In the genomic region with DNA sequence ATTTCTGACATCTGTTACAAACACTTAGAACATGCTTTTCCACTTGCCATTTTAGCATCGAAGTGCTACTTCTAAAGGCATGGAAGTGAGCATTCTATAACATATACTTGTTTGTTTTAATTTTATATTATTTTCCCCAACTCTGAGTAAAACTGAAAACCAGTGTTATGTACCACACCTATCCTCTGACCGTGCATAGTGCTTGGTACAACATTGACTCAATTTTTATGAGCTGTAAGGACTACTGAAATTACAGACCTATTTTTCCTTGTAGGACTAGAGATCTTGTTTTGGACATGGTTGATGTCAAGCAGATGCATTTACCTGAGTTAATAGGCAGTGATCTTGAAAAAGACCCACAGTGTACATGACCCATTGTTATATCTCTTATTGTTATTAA, we compare ENCODE assay signal across 17 cellular contexts. TPM values are rescaled to one million over a fixed set of nuclear protein-coding genes. Genes with fewer than 3 reads are reported as not detected.
DNase-seq lines count a peak whose midpoint lies in the region; ATAC-seq and TF ChIP-seq lines count a peak whose summit lies in the region.
"Had no signal": no experiment of that assay in that cellular context is flagged by ENCODE, and none has a peak within 500 bp of the region (broad histone marks: within the 10 kb centered on the region; RNA-seq: fewer than 3 reads in every experiment).

No MANE protein-coding gene starts in this region.

- peaks cover 20% of the 10 kb centered on the region for H3K36me3 Mint-ChIP-seq in activated CD4-positive, alpha-beta T cell treated with anti-CD3 and anti-CD28 coated beads for 36 hours (ENCODE audit: low read depth)
- H3K36me3 Mint-ChIP-seq in activated naive CD4-positive, alpha-beta T cell treated with anti-CD3 and anti-CD28 coated beads, Interleukin-2, amount 50 U/mL, for 72 hours, result peaks cover 0 to 5% of the 10 kb centered on the region in 2 donors

- H3K4me3 ChIP-seq in mucosa of descending colon, result no peak overlapping the region

- H3K4me1 ChIP-seq in mucosa of descending colon (ENCODE audit: low read depth), result no peaks in the 10 kb centered on the region

- H3K27me3 Mint-ChIP-seq in activated CD4-positive, alpha-beta T cell treated with anti-CD3 and anti-CD28 coated beads for 36 hours, result no peaks in the 10 kb centered on the region
- H3K27me3 Mint-ChIP-seq: B cell; CD4-positive, alpha-beta memory T cell had no signal

- no peak overlapping the region for H3K27ac Mint-ChIP-seq in activated CD4-positive, alpha-beta T cell treated with anti-CD3 and anti-CD28 coated beads for 36 hours
- H3K27ac Mint-ChIP-seq in activated naive CD4-positive, alpha-beta T cell treated with anti-CD3 and anti-CD28 coated beads, Interleukin-2, amount 50 U/mL, for 72 hours, result no peak overlapping the region
- H3K27ac Mint-ChIP-seq: B cell, HFFc6 had no signal

- H3K4me1 Mint-ChIP-seq in activated CD4-positive, alpha-beta T cell treated with anti-CD3 and anti-CD28 coated beads for 36 hours, result peaks cover 20% of the 10 kb centered on the region

- CTCF ChIA-PET in activated CD4-positive, alpha-beta T cell treated with anti-CD3 and anti-CD28 coated beads for 36 hours (lab: Charles Lee), result no interaction called here

- TF ChIP-seq CTCF in mucosa of descending colon (IDR thresholded peaks at IDR 0.05), result no peak

- no peak for DNase-seq in activated CD4-positive, alpha-beta T cell treated with anti-CD3 and anti-CD28 coated beads for 36 hours
- DNase-seq in activated CD4-positive, alpha-beta T cell treated with anti-CD3 and anti-CD28 coated beads, Interleukin-2, amount 50 U/mL, for 48 hours, result no peak
- no peak for DNase-seq in activated naive CD4-positive, alpha-beta T cell treated with anti-CD3 and anti-CD28 coated beads, Interleukin-2, amount 50 U/mL, for 72 hours (ENCODE audit: low spot score in 2 of 2)
- no peak for DNase-seq in activated naive CD4-positive, alpha-beta T cell treated with anti-CD3 and anti-CD28 coated beads, Interleukin-2, amount 50 U/mL, for 16 hours
- DNase-seq in mucosa of descending colon (no peak), superior temporal gyrus (ENCODE audit: extremely low spot score) (no peak), NCI-H2227 treated with DMSO at 0.1 percent for 48 hours (lab: John Stamatoyannopoulos, UW) (no peak)
- DNase-seq: 8988T; C1 segment of cervical spinal cord; CD4-positive, alpha-beta memory T cell; DMS153; DMS79 treated with DMSO at 0.1 percent for 48 hours; EL; HCEC 1CT; HFFc6 had no signal

- H3K9me3 ChIP-seq in mucosa of descending colon, result no peaks in the 10 kb centered on the region

- no peaks in the 10 kb centered on the region for H3K9me3 Mint-ChIP-seq in activated CD4-positive, alpha-beta T cell treated with anti-CD3 and anti-CD28 coated beads for 36 hours (ENCODE audit: low read depth)
- no peaks in the 10 kb centered on the region for H3K9me3 Mint-ChIP-seq in activated naive CD4-positive, alpha-beta T cell treated with anti-CD3 and anti-CD28 coated beads, Interleukin-2, amount 50 U/mL, for 72 hours
- H3K9me3 Mint-ChIP-seq: CD4-positive, alpha-beta memory T cell; HFFc6 had no signal

- H3K36me3 ChIP-seq in mucosa of descending colon (ENCODE audit: low read depth), result no peaks in the 10 kb centered on the region

- H3K4me3 Mint-ChIP-seq in activated CD4-positive, alpha-beta T cell treated with anti-CD3 and anti-CD28 coated beads for 36 hours, result no peak overlapping the region
- H3K4me3 Mint-ChIP-seq: B cell, HFFc6 had no signal

- intact Hi-C loops in activated CD4-positive, alpha-beta T cell treated with anti-CD3 and anti-CD28 coated beads for 36 hours (cut with DNase I, micrococcal nuclease), result no loop called here
- intact Hi-C loops in mucosa of descending colon (cut with DNase I, micrococcal nuclease), result no loop called here

- POLR2A ChIA-PET in activated CD4-positive, alpha-beta T cell treated with anti-CD3 and anti-CD28 coated beads for 36 hours (lab: Charles Lee), result no interaction called here

- peak; percentile 73 for ATAC-seq in activated CD4-positive, alpha-beta T cell treated with anti-CD3 and anti-CD28 coated beads for 36 hours
- peak; percentile 13 to 87 for ATAC-seq in activated naive CD4-positive, alpha-beta T cell treated with anti-CD3 and anti-CD28 coated beads, Interleukin-2, amount 50 U/mL, for 72 hours
- ATAC-seq in HG02678 (IDR thresholded peaks at IDR 0.05; ENCODE audit: unreplicated experiment), result peak; percentile 41
- peak; percentile 22 for ATAC-seq in mucosa of descending colon

RNA-seq across cellular contexts. Expression of a gene that starts 51.5 kb away (rescaled TPM):
- 10 to 100 TPM; 68.0 to 75.3 TPM for total RNA-seq in activated CD4-positive, alpha-beta T cell treated with anti-CD3 and anti-CD28 coated beads for 36 hours
- total RNA-seq in activated naive CD4-positive, alpha-beta T cell treated with anti-CD3 and anti-CD28 coated beads, Interleukin-2, amount 50 U/mL, for 72 hours, result 100 to 1,000 TPM in 1 of 2 donors, 10 to 100 TPM in 1; 74.3 to 120 TPM
- 10 to 100 TPM in 1 of 3 donors, 1 to 10 TPM in 2; 3.0 to 29.3 (median 8.7) TPM for total RNA-seq in mucosa of descending colon

Comparison
In these comparisons a context has a peak if more than half of its experiments do, and no peak if none do; other contexts are left out.
1. ATAC-seq: peak in every context shown above with its lines; median percentile 73 in activated CD4-positive, alpha-beta T cell treated with anti-CD3 and anti-CD28 coated beads for 36 hours; 50 in activated naive CD4-positive, alpha-beta T cell treated with anti-CD3 and anti-CD28 coated beads, Interleukin-2, amount 50 U/mL, for 72 hours; 41 in HG02678; 22 in mucosa of descending colon.